In the genomic region with DNA sequence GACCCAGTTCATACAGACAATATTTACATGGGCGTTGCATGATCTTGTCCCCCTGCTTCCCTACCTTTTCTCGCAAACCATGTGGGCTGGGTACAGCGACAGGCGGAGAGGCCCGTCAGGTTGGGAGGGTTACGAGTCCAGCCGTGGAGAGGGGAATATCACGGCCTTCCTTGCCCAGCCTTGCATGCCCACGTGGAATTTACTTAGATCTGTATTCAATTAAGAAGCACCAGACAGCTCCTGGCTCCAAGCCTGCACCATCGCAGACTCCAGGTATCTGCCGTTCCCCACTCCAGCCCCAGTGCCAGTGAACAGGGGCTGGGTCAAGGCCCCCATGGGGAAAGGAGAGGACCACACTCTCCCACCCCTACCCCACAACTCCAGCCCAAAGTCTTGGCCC, we compare ENCODE assay signal across 16 cellular contexts. TPM values are rescaled to one million over a fixed set of nuclear protein-coding genes. Genes with fewer than 3 reads are reported as not detected.
DNase-seq lines count a peak whose midpoint lies in the region; ATAC-seq and TF ChIP-seq lines count a peak whose summit lies in the region.
"Had no signal": no experiment of that assay in that cellular context is flagged by ENCODE, and none has a peak within 500 bp of the region (broad histone marks: within the 10 kb centered on the region; RNA-seq: fewer than 3 reads in every experiment).

No MANE protein-coding gene starts in this region.

- 44 to 48% methylated on average over 11 of the region's 11 CpGs for WGBS in esophagus, 2 donors
- 70% methylated on average over 11 of the region's 11 CpGs for WGBS in thymus

- peak overlapping the region; percentile 58 to 80 for H3K27ac ChIP-seq in esophagus (ENCODE audit: low read depth in 2 of 2, low read length in 1 of 2)
- peak overlapping the region; percentile 84 for H3K27ac ChIP-seq in thymus (ENCODE audit: low read depth)
- H3K27ac ChIP-seq: hepatocyte, left lung, WERI-Rb-1 had no signal

- ATAC-seq in activated CD8-positive, alpha-beta T cell treated with anti-CD3 and anti-CD28 coated beads for 36 hours: no peak
- ATAC-seq: esophagus mucosa, left lung had no signal

- peaks cover 75% of the 10 kb centered on the region for H3K36me3 Mint-ChIP-seq in activated T-cell treated with anti-CD3 and anti-CD28 coated beads, Interleukin-2, amount 50 U/mL, for 24 hours (ENCODE audit: low read depth)
- H3K36me3 Mint-ChIP-seq in activated CD8-positive, alpha-beta T cell treated with anti-CD3 and anti-CD28 coated beads for 36 hours (ENCODE audit: low read depth): peaks cover 58% of the 10 kb centered on the region

- peaks cover 0 to 1% of the 10 kb centered on the region in 2 donors for H3K36me3 ChIP-seq in esophagus (ENCODE audit: control insufficient read depth in 2 of 2, insufficient read depth in 2 of 2, low read length in 1 of 2)
- H3K36me3 ChIP-seq in thymus (ENCODE audit: control insufficient read depth, insufficient read depth): peaks cover 62% of the 10 kb centered on the region
- H3K36me3 ChIP-seq: left lung, WERI-Rb-1 had no signal

- DNase-seq in activated T-cell treated with anti-CD3 and anti-CD28 coated beads, Interleukin-2, amount 50 U/mL, for 24 hours: no peak
- DNase-seq in activated T-cell treated with anti-CD3 and anti-CD28 coated beads for 4 hours (no peak), cerebellum (ENCODE audit: low spot score) (no peak), GDM1 (lab: John Stamatoyannopoulos, UW) (no peak), mucosa of gallbladder (ENCODE audit: low spot score) (no peak)
- DNase-seq in activated CD8-positive, alpha-beta T cell treated with anti-CD3 and anti-CD28 coated beads for 36 hours: no peak
- DNase-seq: left lung; NCI-H146; stimulated activated CD4-positive, alpha-beta T cell treated with anti-CD3 and anti-CD28 coated beads, Interleukin-4, amount 100 ng/mL, for 1 hour; WERI-Rb-1 had no signal

- peak overlapping the region; percentile 82 for H3K4me3 Mint-ChIP-seq in activated T-cell treated with anti-CD3 and anti-CD28 coated beads, Interleukin-2, amount 50 U/mL, for 24 hours
- peak overlapping the region; percentile 79 for H3K4me3 Mint-ChIP-seq in activated CD8-positive, alpha-beta T cell treated with anti-CD3 and anti-CD28 coated beads for 36 hours
- H3K4me3 Mint-ChIP-seq: neural crest cell had no signal

- H3K27me3 Mint-ChIP-seq in activated T-cell treated with anti-CD3 and anti-CD28 coated beads, Interleukin-2, amount 50 U/mL, for 24 hours: no peaks in the 10 kb centered on the region
- no peaks in the 10 kb centered on the region for H3K27me3 Mint-ChIP-seq in activated CD8-positive, alpha-beta T cell treated with anti-CD3 and anti-CD28 coated beads for 36 hours

- H3K9me3 ChIP-seq in esophagus (ENCODE audit: control insufficient read depth in 2 of 2, insufficient read depth in 1 of 2, low read depth in 1 of 2, low read length in 1 of 2) (no peaks in the 10 kb centered on the region), thymus (ENCODE audit: control insufficient read depth) (no peaks in the 10 kb centered on the region)
- H3K9me3 ChIP-seq: left lung had no signal

- peaks cover 86% of the 10 kb centered on the region for H3K4me1 Mint-ChIP-seq in activated T-cell treated with anti-CD3 and anti-CD28 coated beads, Interleukin-2, amount 50 U/mL, for 24 hours (ENCODE audit: low read depth)
- peaks cover 66% of the 10 kb centered on the region for H3K4me1 Mint-ChIP-seq in activated CD8-positive, alpha-beta T cell treated with anti-CD3 and anti-CD28 coated beads for 36 hours (ENCODE audit: low read depth)

- no peaks in the 10 kb centered on the region for H3K27me3 ChIP-seq in esophagus (ENCODE audit: control insufficient read depth in 1 of 2, insufficient read depth in 2 of 2, low read length in 2 of 2)
- no peaks in the 10 kb centered on the region for H3K27me3 ChIP-seq in thymus (ENCODE audit: control insufficient read depth, insufficient read depth)

- peak overlapping the region in 1 of 2 donors; percentile 17 for H3K4me3 ChIP-seq in esophagus (ENCODE audit: low read depth in 1 of 2, low read length in 2 of 2)
- H3K4me3 ChIP-seq in thymus (ENCODE audit: low read length): no peak overlapping the region
- H3K4me3 ChIP-seq: hepatocyte, left lung had no signal

- peaks cover 11 to 12% of the 10 kb centered on the region in 2 donors for H3K4me1 ChIP-seq in esophagus (ENCODE audit: control insufficient read depth in 2 of 2, insufficient read depth in 2 of 2, low read length in 1 of 2)
- peaks cover 22% of the 10 kb centered on the region for H3K4me1 ChIP-seq in thymus (ENCODE audit: control insufficient read depth, insufficient read depth, low read length)
- H3K4me1 ChIP-seq: left lung had no signal

- POLR2A ChIA-PET in activated CD8-positive, alpha-beta T cell treated with anti-CD3 and anti-CD28 coated beads for 36 hours (lab: Charles Lee): interaction anchor here (0.8 to 23.8 kb wide), 13 partner anchors 8 to 58 kb away, joined by 3 to 496 read pairs (median 5); a partner anchor contains a TSS

- H3K27ac Mint-ChIP-seq in activated T-cell treated with anti-CD3 and anti-CD28 coated beads, Interleukin-2, amount 50 U/mL, for 24 hours: peak overlapping the region; percentile 97
- H3K27ac Mint-ChIP-seq in activated CD8-positive, alpha-beta T cell treated with anti-CD3 and anti-CD28 coated beads for 36 hours: peak overlapping the region; percentile 99

- TF ChIP-seq CTCF in activated CD8-positive, alpha-beta T cell treated with anti-CD3 and anti-CD28 coated beads for 36 hours (IDR thresholded peaks at IDR 0.05): no peak

- CTCF ChIA-PET in activated CD8-positive, alpha-beta T cell treated with anti-CD3 and anti-CD28 coated beads for 36 hours (lab: Charles Lee): interaction anchor here (1.0 to 17.6 kb wide), 9 partner anchors 10 to 55 kb away, joined by 3 to 189 read pairs (median 3); a partner anchor contains a TSS

- intact Hi-C loops in activated CD8-positive, alpha-beta T cell treated with anti-CD3 and anti-CD28 coated beads for 36 hours (cut with micrococcal nuclease): no loop called here

- no peaks in the 10 kb centered on the region for H3K9me3 Mint-ChIP-seq in activated T-cell treated with anti-CD3 and anti-CD28 coated beads, Interleukin-2, amount 50 U/mL, for 24 hours
- H3K9me3 Mint-ChIP-seq in activated CD8-positive, alpha-beta T cell treated with anti-CD3 and anti-CD28 coated beads for 36 hours: no peaks in the 10 kb centered on the region
- H3K9me3 Mint-ChIP-seq: neural crest cell had no signal

RNA-seq across cellular contexts. Expression of a gene that starts 29.8 kb away (rescaled TPM):
- total RNA-seq in activated CD8-positive, alpha-beta T cell treated with anti-CD3 and anti-CD28 coated beads for 36 hours: 10 to 100 TPM; 48.5 to 53.0 TPM
- polyA plus RNA-seq in esophagus (1 to 10 TPM; 1.7 to 2.2 TPM), thymus (15.1 TPM)
- total RNA-seq in cerebellum (5.1 TPM), mucosa of gallbladder (7.9 TPM)
- total RNA-seq: OCI-LY7 had no signal
